1 cellular context compared by ENCODE assay signal in genomic region chr7:100088621-100089457, GRCh38.
TF ChIP-seq lines count a peak whose summit lies in the region.

Gene COPS6 (plus strand): TSS chr7:100088969. CDS start chr7:100088991, 22 bp downstream.

TF ChIP-seq in HEK293, 187 proteins besides CTCF, POLR2A, EP300 and RAD21 (continued from another document and continues in another):
- peak; percentile 96 for TF ChIP-seq PRDM10 (tag by site-specific recombination; IDR thresholded peaks at IDR 0.05)
- TF ChIP-seq ZNF596 (tag by site-specific recombination; IDR thresholded peaks at IDR 0.05): no peak; the same call in 1 of the 2 replicates
- TF ChIP-seq ZNF660 (tag by site-specific recombination; IDR thresholded peaks at IDR 0.05): peak; percentile 72
- TF ChIP-seq, protein P1, sequence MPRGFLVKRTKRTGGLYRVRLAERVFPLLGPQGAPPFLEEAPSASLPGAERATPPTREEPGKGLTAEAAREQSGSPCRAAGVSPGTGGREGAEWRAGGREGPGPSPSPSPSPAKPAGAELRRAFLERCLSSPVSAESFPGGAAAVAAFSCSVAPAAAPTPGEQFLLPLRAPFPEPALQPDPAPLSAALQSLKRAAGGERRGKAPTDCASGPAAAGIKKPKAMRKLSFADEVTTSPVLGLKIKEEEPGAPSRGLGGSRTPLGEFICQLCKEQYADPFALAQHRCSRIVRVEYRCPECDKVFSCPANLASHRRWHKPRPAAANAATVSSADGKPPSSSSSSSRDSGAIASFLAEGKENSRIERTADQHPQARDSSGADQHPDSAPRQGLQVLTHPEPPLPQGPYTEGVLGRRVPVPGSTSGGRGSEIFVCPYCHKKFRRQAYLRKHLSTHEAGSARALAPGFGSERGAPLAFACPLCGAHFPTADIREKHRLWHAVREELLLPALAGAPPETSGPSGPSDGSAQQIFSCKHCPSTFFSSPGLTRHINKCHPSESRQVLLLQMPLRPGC (tag by site-specific recombination; IDR thresholded peaks at IDR 0.05): 0 out of 2 replicates have a peak, but pooled peaks have one; percentile 28
- TF ChIP-seq, protein P2, sequence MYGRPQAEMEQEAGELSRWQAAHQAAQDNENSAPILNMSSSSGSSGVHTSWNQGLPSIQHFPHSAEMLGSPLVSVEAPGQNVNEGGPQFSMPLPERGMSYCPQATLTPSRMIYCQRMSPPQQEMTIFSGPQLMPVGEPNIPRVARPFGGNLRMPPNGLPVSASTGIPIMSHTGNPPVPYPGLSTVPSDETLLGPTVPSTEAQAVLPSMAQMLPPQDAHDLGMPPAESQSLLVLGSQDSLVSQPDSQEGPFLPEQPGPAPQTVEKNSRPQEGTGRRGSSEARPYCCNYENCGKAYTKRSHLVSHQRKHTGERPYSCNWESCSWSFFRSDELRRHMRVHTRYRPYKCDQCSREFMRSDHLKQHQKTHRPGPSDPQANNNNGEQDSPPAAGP (tag by site-specific recombination; IDR thresholded peaks at IDR 0.05): peak; percentile 54; the same call in 1 of the 2 replicates
- peak; percentile 81 for TF ChIP-seq KLF10 (tag by site-specific recombination; IDR thresholded peaks at IDR 0.05)
- TF ChIP-seq ZNF184 (tag by site-specific recombination; IDR thresholded peaks at IDR 0.05): 0 out of 2 replicates have a peak, but pooled peaks have one; percentile 12
- no peak for TF ChIP-seq ZNF248 (tag by site-specific recombination; IDR thresholded peaks at IDR 0.05)
- TF ChIP-seq ZNF335 (tag by site-specific recombination; conservative IDR thresholded peaks at IDR 0.05): peak; percentile 97
- TF ChIP-seq ZNF24 (tag by site-specific recombination; IDR thresholded peaks at IDR 0.05): no peak
- peak; percentile 88; the same call in 1 of the 2 replicates for TF ChIP-seq ZNF561 (tag by site-specific recombination; IDR thresholded peaks at IDR 0.05; ENCODE audit: borderline replicate concordance)
- peak; percentile 83; the same call in 1 of the 2 replicates for TF ChIP-seq GLI4 (tag by site-specific recombination; IDR thresholded peaks at IDR 0.05)
- TF ChIP-seq ZNF174 (tag by site-specific recombination; IDR thresholded peaks at IDR 0.05): no peak
- TF ChIP-seq ZNF529 (tag by site-specific recombination; IDR thresholded peaks at IDR 0.05; ENCODE audit: insufficient replicate concordance): no peak
- peak; percentile 96 for TF ChIP-seq ZEB2 (tag by site-specific recombination; IDR thresholded peaks at IDR 0.05)
- peak; percentile 45; the same call in 1 of the 2 replicates for TF ChIP-seq ZNF391 (tag by site-specific recombination; IDR thresholded peaks at IDR 0.05; ENCODE audit: borderline replicate concordance, low read depth)
- TF ChIP-seq ZNF670 (tag by site-specific recombination; IDR thresholded peaks at IDR 0.05; ENCODE audit: low read depth): no peak
- peak; percentile 88 for TF ChIP-seq ZXDB (tag by site-specific recombination; IDR thresholded peaks at IDR 0.05)
- peak; percentile 30; the same call in 1 of the 2 replicates for TF ChIP-seq ZBTB1 (tag by site-specific recombination; IDR thresholded peaks at IDR 0.05)
- TF ChIP-seq ZNF121 (tag by site-specific recombination; IDR thresholded peaks at IDR 0.05): no peak
- TF ChIP-seq GLI2 (tag by site-specific recombination; IDR thresholded peaks at IDR 0.05; ENCODE audit: borderline replicate concordance, low read depth): no peak
- TF ChIP-seq ZNF341 (tag by site-specific recombination; IDR thresholded peaks at IDR 0.05; ENCODE audit: low read depth): peak; percentile 49; the same call in 1 of the 2 replicates
- TF ChIP-seq, protein P3, sequence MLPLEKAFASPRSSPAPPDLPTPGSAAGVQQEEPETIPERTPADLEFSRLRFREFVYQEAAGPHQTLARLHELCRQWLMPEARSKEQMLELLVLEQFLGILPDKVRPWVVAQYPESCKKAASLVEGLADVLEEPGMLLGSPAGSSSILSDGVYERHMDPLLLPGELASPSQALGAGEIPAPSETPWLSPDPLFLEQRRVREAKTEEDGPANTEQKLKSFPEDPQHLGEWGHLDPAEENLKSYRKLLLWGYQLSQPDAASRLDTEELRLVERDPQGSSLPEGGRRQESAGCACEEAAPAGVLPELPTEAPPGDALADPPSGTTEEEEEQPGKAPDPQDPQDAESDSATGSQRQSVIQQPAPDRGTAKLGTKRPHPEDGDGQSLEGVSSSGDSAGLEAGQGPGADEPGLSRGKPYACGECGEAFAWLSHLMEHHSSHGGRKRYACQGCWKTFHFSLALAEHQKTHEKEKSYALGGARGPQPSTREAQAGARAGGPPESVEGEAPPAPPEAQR (tag by site-specific recombination; IDR thresholded peaks at IDR 0.05): no peak
- TF ChIP-seq ZNF423 (tag by site-specific recombination; IDR thresholded peaks at IDR 0.05): peak; percentile 65
- peak; percentile 25; the same call in 1 of the 2 replicates for TF ChIP-seq KLF1 (tag by site-specific recombination; IDR thresholded peaks at IDR 0.05)
- no peak for TF ChIP-seq SCRT1 (tag by site-specific recombination; IDR thresholded peaks at IDR 0.05; ENCODE audit: borderline replicate concordance)
- no peak for TF ChIP-seq ZBTB49 (tag by site-specific recombination; IDR thresholded peaks at IDR 0.05; ENCODE audit: low read depth)
- peak; percentile 36; the same call in 1 of the 2 replicates for TF ChIP-seq EGR2 (tag by site-specific recombination; IDR thresholded peaks at IDR 0.05; ENCODE audit: low read depth)
- TF ChIP-seq ZNF777 (tag by site-specific recombination; IDR thresholded peaks at IDR 0.05; ENCODE audit: borderline replicate concordance): no peak; the same call in 1 of the 2 replicates
- no peak for TF ChIP-seq ZNF707 (tag by site-specific recombination; IDR thresholded peaks at IDR 0.05)
- TF ChIP-seq ZNF148 (tag by site-specific recombination; IDR thresholded peaks at IDR 0.05; ENCODE audit: borderline replicate concordance): no peak
- TF ChIP-seq ZNF10 (tag by site-specific recombination; IDR thresholded peaks at IDR 0.05): 0 out of 2 replicates have a peak, but pooled peaks have one; percentile 24
- TF ChIP-seq YY2 (tag by site-specific recombination; IDR thresholded peaks at IDR 0.05): peak; percentile 94
- TF ChIP-seq KLF16 (tag by site-specific recombination; IDR thresholded peaks at IDR 0.05): peak; percentile 83
- TF ChIP-seq ZBTB11 (tag by site-specific recombination; conservative IDR thresholded peaks at IDR 0.05; ENCODE audit: low read depth): peak; percentile 77
- TF ChIP-seq OSR2 (tag by site-specific recombination; IDR thresholded peaks at IDR 0.05): peak; percentile 62
- TF ChIP-seq, protein P4, sequence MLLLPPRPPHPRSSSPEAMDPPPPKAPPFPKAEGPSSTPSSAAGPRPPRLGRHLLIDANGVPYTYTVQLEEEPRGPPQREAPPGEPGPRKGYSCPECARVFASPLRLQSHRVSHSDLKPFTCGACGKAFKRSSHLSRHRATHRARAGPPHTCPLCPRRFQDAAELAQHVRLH (tag by site-specific recombination; IDR thresholded peaks at IDR 0.05): peak; percentile 39; the same call in 1 of the 2 replicates
- TF ChIP-seq ZNF639 (tag by site-specific recombination; IDR thresholded peaks at IDR 0.05): peak; percentile 54; the same call in 1 of the 2 replicates
- TF ChIP-seq ZNF76 (tag by site-specific recombination; IDR thresholded peaks at IDR 0.05; ENCODE audit: borderline replicate concordance, low read depth): peak; percentile 80
- TF ChIP-seq ZNF449 (tag by site-specific recombination; IDR thresholded peaks at IDR 0.05): peak; percentile 53; the same call in 1 of the 2 replicates
